ENCODE assay signal across 16 cellular contexts in the genomic region with DNA sequence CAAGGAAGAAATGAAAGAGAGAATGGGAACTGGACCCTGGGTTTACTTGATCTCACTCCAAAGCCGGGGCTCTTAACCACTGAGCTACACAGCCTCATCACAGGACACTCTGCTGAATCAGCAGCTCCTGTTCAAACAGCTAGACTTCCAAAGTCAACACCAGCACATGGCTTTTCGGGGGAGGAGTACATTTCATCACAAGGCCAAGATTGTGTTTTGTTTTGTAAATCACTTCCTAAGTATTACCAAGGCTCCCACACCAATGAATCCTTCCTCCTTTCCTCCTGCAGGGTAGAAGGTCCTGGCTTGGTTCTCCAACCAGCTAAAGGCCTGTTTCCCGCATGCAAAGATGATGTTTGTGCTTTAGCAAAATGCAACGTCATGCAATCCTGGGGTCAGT.
DNase-seq lines count a peak whose midpoint lies in the region; ATAC-seq and TF ChIP-seq lines count a peak whose summit lies in the region.
"Had no signal": no experiment of that assay in that cellular context is flagged by ENCODE, and none has a peak within 500 bp of the region (broad histone marks: within the 10 kb centered on the region; RNA-seq: fewer than 3 reads in every experiment).

No MANE protein-coding gene starts in this region.

- CTCF ChIA-PET in OCI-LY7 (lab: Charles Lee; ENCODE audit: unreplicated experiment), result no interaction called here

- H3K9me3 Mint-ChIP-seq in stimulated activated memory B cell treated with anti-CD40 and anti-IgM and Interleukin-4, amounts not matched to agents 10 μg/mL and 1 μg/mL and 100 μg/mL, for 72 hours, result peaks cover 3% of the 10 kb centered on the region

- intact Hi-C loops in OCI-LY7 (cut with micrococcal nuclease; ENCODE audit: unreplicated experiment), result no loop called here

- H3K27me3 Mint-ChIP-seq in stimulated activated memory B cell treated with anti-CD40 and anti-IgM and Interleukin-4, amounts not matched to agents 10 μg/mL and 1 μg/mL and 100 μg/mL, for 72 hours, result no peaks in the 10 kb centered on the region

- H3K4me3 Mint-ChIP-seq in stimulated activated memory B cell treated with anti-CD40 and anti-IgM and Interleukin-4, amounts not matched to agents 10 μg/mL and 1 μg/mL and 100 μg/mL, for 72 hours, result no peak overlapping the region

- BruUV-seq in OCI-LY7 (replicated peaks; lab: Mats Ljungman, UMichigan), result no TSS peak

- no peaks in the 10 kb centered on the region for H3K36me3 ChIP-seq in HAP-1 (replicated peaks)
- H3K36me3 ChIP-seq in OCI-LY7 (ENCODE audit: insufficient read depth, low read length), result 0 out of 2 replicates have a peak, but pooled peaks cover 4% of the 10 kb centered on the region
- H3K36me3 ChIP-seq: esophagus squamous epithelium had no signal

- DNase-seq in AG10803 (ENCODE audit: low read depth) (peak; percentile 82), HuH-7 (ENCODE audit: low spot score) (peak; percentile 16), mucosa of gallbladder (ENCODE audit: low spot score) (peak; percentile 36), HAP-1 (ENCODE audit: low spot score in 2 of 2) (no peak), OCI-LY7 (ENCODE audit: low spot score) (no peak), ureter (ENCODE audit: low spot score) (no peak)
- DNase-seq: activated CD4-positive, alpha-beta T cell treated with anti-CD3 and anti-CD28 coated beads, Interleukin-2, amount 50 U/mL, for 48 hours; activated naive CD4-positive, alpha-beta T cell; esophagus squamous epithelium; kidney; NCI-H2227 treated with DMSO at 0.1 percent for 48 hours; PC-3; stimulated activated CD4-positive, alpha-beta T cell treated with anti-CD3 and anti-CD28 coated beads, Interleukin-15, amount 100 ng/mL, for 24 hours; T-helper 2 cell had no signal

- H3K79me2 ChIP-seq in OCI-LY7 (ENCODE audit: insufficient read depth, low read depth, low read length), result peaks cover 3% of the 10 kb centered on the region; the same call in 1 of the 2 replicates

- peaks cover 45% of the 10 kb centered on the region for H3K4me1 Mint-ChIP-seq in stimulated activated memory B cell treated with anti-CD40 and anti-IgM and Interleukin-4, amounts not matched to agents 10 μg/mL and 1 μg/mL and 100 μg/mL, for 72 hours

- in situ Hi-C loops in HAP-1 (cut with MboI; ENCODE audit: low sequenced_read_pairs), result no loop called here

- no peaks in the 10 kb centered on the region for H3K9me3 ChIP-seq in HAP-1
- H3K9me3 ChIP-seq in OCI-LY7 (ENCODE audit: low read length), result no peaks in the 10 kb centered on the region
- H3K9me3 ChIP-seq: esophagus squamous epithelium had no signal

- no peaks in the 10 kb centered on the region for H3K4me1 ChIP-seq in HAP-1
- H3K4me1 ChIP-seq in OCI-LY7 (ENCODE audit: insufficient read depth, low read length, poor library complexity, severe bottlenecking), result peaks cover 40% of the 10 kb centered on the region

- H4K20me1 ChIP-seq in OCI-LY7 (ENCODE audit: insufficient read depth, low read length), result no peaks in the 10 kb centered on the region

- H3K27ac Mint-ChIP-seq in stimulated activated memory B cell treated with anti-CD40 and anti-IgM and Interleukin-4, amounts not matched to agents 10 μg/mL and 1 μg/mL and 100 μg/mL, for 72 hours, result no peak overlapping the region

- H2AFZ ChIP-seq in OCI-LY7 (ENCODE audit: low read length), result no peak overlapping the region

- peaks cover 25% of the 10 kb centered on the region for H3K36me3 Mint-ChIP-seq in stimulated activated memory B cell treated with anti-CD40 and anti-IgM and Interleukin-4, amounts not matched to agents 10 μg/mL and 1 μg/mL and 100 μg/mL, for 72 hours

- TF ChIP-seq CTCF in AG10803 (conservative IDR thresholded peaks at IDR 0.05; ENCODE audit: low read length), result 0 out of 2 replicates have a peak, but pooled peaks have one; percentile 2
- TF ChIP-seq CTCF in OCI-LY7 (conservative IDR thresholded peaks at IDR 0.05; ENCODE audit: low read length), result no peak

- no peak overlapping the region for H3K4me2 ChIP-seq in OCI-LY7 (ENCODE audit: low read length)

- H3K4me3 ChIP-seq in AG10803 (ENCODE audit: low read length) (no peak overlapping the region), HAP-1 (no peak overlapping the region), OCI-LY7 (ENCODE audit: low read depth, low read length, poor library complexity, severe bottlenecking) (no peak overlapping the region)
- H3K4me3 ChIP-seq: esophagus squamous epithelium had no signal

- H3K27me3 ChIP-seq in HAP-1 (ENCODE audit: low read depth), result no peaks in the 10 kb centered on the region
- H3K27me3 ChIP-seq: esophagus squamous epithelium had no signal

- POLR2A ChIA-PET in OCI-LY7 (lab: Charles Lee), result no interaction called here

- no peak overlapping the region for H3K27ac ChIP-seq in OCI-LY7 (ENCODE audit: low read depth, low read length, poor library complexity, severe bottlenecking)

- ATAC-seq in esophagus mucosa, result peak; percentile 50
- no peak for ATAC-seq in stimulated activated memory B cell treated with anti-CD40 and anti-IgM and Interleukin-4, amounts not matched to agents 10 μg/mL and 1 μg/mL and 100 μg/mL, for 72 hours
- ATAC-seq: PC-3 had no signal

- no peaks in the 10 kb centered on the region for H3K9me2 ChIP-seq in OCI-LY7 (ENCODE audit: insufficient read depth, low read length)

Comparison
In these comparisons a context has a peak if more than half of its experiments do, and no peak if none do; other contexts are left out.
1. DNase-seq: peak in AG10803 (single experiment), HuH-7 (single experiment) and mucosa of gallbladder (single experiment); none in HAP-1 (0 of 2), OCI-LY7 (single experiment) and ureter (single experiment).